In genomic region chr19:42324655-42325307, GRCh38 we compare ENCODE assay signal across 8 cellular contexts. TPM values are rescaled to one million over a fixed set of nuclear protein-coding genes. Genes with fewer than 3 reads are reported as not detected.
A peak's percentile ranks its signal among the peaks of the same experiment; 100 is the strongest.
DNase-seq lines count a peak whose midpoint lies in the region; ATAC-seq and TF ChIP-seq lines count a peak whose summit lies in the region.

No MANE protein-coding gene starts in this region.

- TF ChIP-seq CTCF in GM12864 (IDR thresholded peaks at IDR 0.05; ENCODE audit: low read depth, low read length, missing control alignments) (no peak), fibroblast of pulmonary artery (IDR thresholded peaks at IDR 0.05; ENCODE audit: low read length, missing control alignments) (no peak), psoas muscle (IDR thresholded peaks at IDR 0.05) (peak; percentile 83)

- H3K27me3 ChIP-seq in psoas muscle (ENCODE audit: insufficient read depth in 3 of 3, low read length in 2 of 3): peaks cover 0 to 22% (median 14%) of the 10 kb centered on the region in 3 donors

- no peak for DNase-seq in GM12864 (ENCODE audit: low read depth)
- DNase-seq in fibroblast of pulmonary artery (ENCODE audit: low read depth): no peak
- no peak for DNase-seq in psoas muscle
- no peak for DNase-seq in KG1 (lab: John Stamatoyannopoulos, UW)
- no peak for DNase-seq in middle frontal gyrus (ENCODE audit: extremely low spot score, low spot score)

- no peak overlapping the region for H3K27ac ChIP-seq in psoas muscle

- no peaks in the 10 kb centered on the region for H3K36me3 ChIP-seq in psoas muscle (ENCODE audit: insufficient read depth in 1 of 2, low read depth in 1 of 2)

- 2 to 4% (median 2%) methylated on average over 22 to 37 of the region's 38 CpGs for WGBS in psoas muscle, 3 donors

- no peak for ATAC-seq in SK-N-SH treated with all-trans-retinoic acid at 6 μM for 48 hours
- ATAC-seq in psoas muscle: no peak
- no peak for ATAC-seq in GM18861 (IDR thresholded peaks at IDR 0.05; ENCODE audit: unreplicated experiment)
- ATAC-seq in GM21526 (IDR thresholded peaks at IDR 0.05; ENCODE audit: low FRiP score, unreplicated experiment): no peak

- H3K4me1 ChIP-seq in psoas muscle: peaks cover 17% of the 10 kb centered on the region

- no peaks in the 10 kb centered on the region for H3K9me3 ChIP-seq in psoas muscle

- intact Hi-C loops in psoas muscle (cut with DNase I): loop anchor here in 1 of 2 donors (5.0 kb wide), 1 partner anchor 192 kb away; the partner anchor contains the start of gene POU2F2

- H3K4me3 ChIP-seq in GM12864 (ENCODE audit: low read depth, low read length) (peak overlapping the region; percentile 61), fibroblast of pulmonary artery (replicated peaks; ENCODE audit: low read depth, low read length) (peak overlapping the region; percentile 14), psoas muscle (peak overlapping the region; percentile 91)

TF ChIP-seq in SK-N-SH treated with all-trans-retinoic acid at 6 μM for 48 hours, 23 proteins besides CTCF, POLR2A, EP300 and RAD21:
- TF ChIP-seq CSRNP3 (CRISPR knock-in tag; IDR thresholded peaks at IDR 0.05) (peak; percentile 76; the same call in 1 of the 2 replicates), ARNTL (CRISPR knock-in tag; IDR thresholded peaks at IDR 0.05; ENCODE audit: borderline replicate concordance, low read depth) (no peak)

RNA-seq across cellular contexts. Expression of gene MEGF8, which starts 0.7 kb away (rescaled TPM):
- 10 to 100 TPM in 3 of 4 donors, 1 to 10 TPM in 1; 7.9 to 21.1 (median 16.8) TPM for total RNA-seq in psoas muscle
- polyA plus RNA-seq in psoas muscle: 1 to 10 TPM; 3.3 to 8.1 (median 4.3) TPM

RNA-seq across cellular contexts. Expression of gene TMEM145, which starts 11.7 kb away (rescaled TPM):
- total RNA-seq in psoas muscle: 1 to 10 TPM in 1 of 4 donors, under 1 TPM in 2, not detected in 1; 0.50 to 1.1 (median 0.52) TPM
- polyA plus RNA-seq in psoas muscle: 1 to 10 TPM in 1 of 3 donors, under 1 TPM in 2; 0.21 to 2.5 (median 0.57) TPM

RNA-seq across cellular contexts. Expression of gene PAFAH1B3, which starts 22.4 kb away (rescaled TPM):
- total RNA-seq in psoas muscle: 1 to 10 TPM; 4.0 to 7.4 (median 6.4) TPM
- 10 to 100 TPM; 12.8 to 17.1 (median 14.8) TPM for polyA plus RNA-seq in psoas muscle

RNA-seq across cellular contexts. Expression of gene PRR19, which starts 22.8 kb away (rescaled TPM):
- total RNA-seq in psoas muscle: under 1 TPM in 2 of 4 donors, not detected in 2; 0.19 to 0.51 TPM
- polyA plus RNA-seq in psoas muscle: under 1 TPM; 0.17 to 0.73 (median 0.60) TPM

RNA-seq across cellular contexts. Expression of gene CIC, which starts 55.7 kb away (rescaled TPM):
- total RNA-seq in psoas muscle: 10 to 100 TPM; 28.8 to 55.0 (median 44.2) TPM
- polyA plus RNA-seq in psoas muscle: 10 to 100 TPM; 17.1 to 39.3 (median 18.1) TPM

Comparison
In these comparisons a context has a peak if more than half of its experiments do, and no peak if none do; other contexts are left out.
1. H3K4me3 ChIP-seq: peak in every context shown above with its lines; median percentile 91 in psoas muscle; 61 in GM12864; 14 in fibroblast of pulmonary artery.